ENCODE assay signal across 1 cellular context in genomic region chr2:159125858-159126257, GRCh38.
TF ChIP-seq lines count a peak whose summit lies in the region.

No MANE protein-coding gene starts in this region.

TF ChIP-seq in IMR-90, 13 proteins besides CTCF, POLR2A, EP300 and RAD21 (continued from another document):
- TF ChIP-seq MAZ (IDR thresholded peaks at IDR 0.05; ENCODE audit: borderline replicate concordance, low read depth, low read length), result no peak
- TF ChIP-seq SMC3 (IDR thresholded peaks at IDR 0.05; ENCODE audit: low read depth, low read length), result no peak
- no peak for TF ChIP-seq MAFK (IDR thresholded peaks at IDR 0.05; ENCODE audit: low read depth, low read length)
- TF ChIP-seq NFE2L2 (IDR thresholded peaks at IDR 0.05; ENCODE audit: low read depth, low read length), result no peak
- TF ChIP-seq RFX5 (IDR thresholded peaks at IDR 0.05; ENCODE audit: low read depth, low read length), result no peak
- no peak for TF ChIP-seq ELK1 (IDR thresholded peaks at IDR 0.05; ENCODE audit: borderline replicate concordance, low read depth, low read length)
